In the genomic region with DNA sequence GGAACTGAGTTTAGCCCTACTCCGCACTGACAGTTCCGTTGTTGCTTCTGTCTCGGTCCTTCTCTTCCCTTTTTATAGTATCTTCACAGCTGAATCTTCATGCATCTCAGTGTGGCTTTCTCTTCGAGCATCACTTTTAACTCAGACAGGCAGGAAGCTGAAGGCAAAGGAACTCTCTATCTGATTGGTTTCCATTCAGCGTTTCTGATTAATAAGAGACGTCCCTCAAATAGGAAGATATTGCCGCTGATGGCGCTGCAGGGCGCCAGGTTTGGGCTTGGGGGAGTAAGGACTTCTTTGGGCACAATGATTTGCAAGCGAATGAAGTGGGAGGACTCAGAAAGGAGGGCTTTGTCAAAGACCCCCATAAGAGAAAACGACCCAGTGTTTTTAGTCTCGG, we compare ENCODE assay signal across 17 cellular contexts. TPM values are rescaled to one million over a fixed set of nuclear protein-coding genes. Genes with fewer than 3 reads are reported as not detected.
DNase-seq lines count a peak whose midpoint lies in the region; ATAC-seq and TF ChIP-seq lines count a peak whose summit lies in the region.
"Had no signal": no experiment of that assay in that cellular context is flagged by ENCODE, and none has a peak within 500 bp of the region (broad histone marks: within the 10 kb centered on the region; RNA-seq: fewer than 3 reads in every experiment).

TSS of gene CDH9 (minus strand) at position 111 of the 400 bp plus-strand sequence. CDS start 50,253 bp downstream, outside the sequence.

- ATAC-seq in WTC11 (peak; percentile 85), body of pancreas (no peak), gastroesophageal sphincter (no peak)
- no peak for ATAC-seq in naive thymus-derived CD8-positive, alpha-beta T cell
- ATAC-seq: activated CD8-positive, alpha-beta memory T cell treated with anti-CD3 and anti-CD28 coated beads, Interleukin-2, amount 10 ng/mL, durations not matched to agents 7 days and 5 days; left lung had no signal

- no peaks in the 10 kb centered on the region for H3K36me3 Mint-ChIP-seq in WTC11
- no peaks in the 10 kb centered on the region for H3K36me3 Mint-ChIP-seq in glutamatergic neuron (ENCODE audit: unreplicated experiment)
- no peaks in the 10 kb centered on the region for H3K36me3 Mint-ChIP-seq in naive thymus-derived CD8-positive, alpha-beta T cell
- H3K36me3 Mint-ChIP-seq: activated CD8-positive, alpha-beta memory T cell treated with anti-CD3 and anti-CD28 coated beads, Interleukin-2, amount 10 ng/mL, durations not matched to agents 7 days and 5 days had no signal

- H3K27me3 ChIP-seq in neuronal stem cell (ENCODE audit: control insufficient read depth in 3 of 3, insufficient read depth in 3 of 3, low read depth in 1 of 3, low read length in 3 of 3) = no peaks in the 10 kb centered on the region
- no peaks in the 10 kb centered on the region for H3K27me3 ChIP-seq in body of pancreas
- no peaks in the 10 kb centered on the region for H3K27me3 ChIP-seq in gastroesophageal sphincter
- H3K27me3 ChIP-seq: left lung, neutrophil had no signal

- DNase-seq in ELR (ENCODE audit: low read depth) (peak; percentile 11), WTC11 (ENCODE audit: low spot score) (peak; percentile 17), glutamatergic neuron (peak; percentile 14), neuronal stem cell (ENCODE audit: low spot score) (no peak), body of pancreas (no peak)
- no peak for DNase-seq in naive thymus-derived CD8-positive, alpha-beta T cell
- no peak for DNase-seq in stimulated activated naive CD4-positive, alpha-beta T cell (lab: John Stamatoyannopoulos, UW)
- DNase-seq: activated CD8-positive, alpha-beta memory T cell treated with anti-CD3 and anti-CD28 coated beads, Interleukin-2, amount 10 ng/mL, durations not matched to agents 7 days and 5 days; activated naive CD4-positive, alpha-beta T cell treated with anti-CD3 and anti-CD28 coated beads, Interleukin-2, amount 50 U/mL, for 16 hours; KBM-7; NCI-H187; NCI-H774; SHP77 treated with DMSO at 0.1 percent for 48 hours had no signal

- no peak within 1 kb of the TSS for H2BK15ac ChIP-seq in neuronal stem cell (ENCODE audit: low read length)

- H4K91ac ChIP-seq in neuronal stem cell (ENCODE audit: low read depth, low read length, poor library complexity) = no peak within 1 kb of the TSS

- no peak for TF ChIP-seq EP300 in gastroesophageal sphincter (IDR thresholded peaks at IDR 0.05)

- H3K27me3 Mint-ChIP-seq in WTC11 (ENCODE audit: low read depth) (no peaks in the 10 kb centered on the region), glutamatergic neuron (ENCODE audit: unreplicated experiment) (no peaks in the 10 kb centered on the region)
- H3K27me3 Mint-ChIP-seq in naive thymus-derived CD8-positive, alpha-beta T cell = no peaks in the 10 kb centered on the region
- H3K27me3 Mint-ChIP-seq: activated CD8-positive, alpha-beta memory T cell treated with anti-CD3 and anti-CD28 coated beads, Interleukin-2, amount 10 ng/mL, durations not matched to agents 7 days and 5 days had no signal

- no peaks in the 10 kb centered on the region for H3K9me3 ChIP-seq in neuronal stem cell (replicated peaks in 1 of 2; ENCODE audit: control insufficient read depth in 2 of 2, insufficient read depth in 1 of 2, low read depth in 1 of 2, low read length in 2 of 2)
- no peaks in the 10 kb centered on the region for H3K9me3 ChIP-seq in body of pancreas
- no peaks in the 10 kb centered on the region for H3K9me3 ChIP-seq in gastroesophageal sphincter
- H3K9me3 ChIP-seq: left lung, neutrophil had no signal

- H3K23ac ChIP-seq in neuronal stem cell (ENCODE audit: low read depth, low read length, poor library complexity) = no peak within 1 kb of the TSS

- CTCF ChIA-PET in WTC11 (lab: Charles Lee) = no interaction called here

- H3K4me1 Mint-ChIP-seq in WTC11 (peaks cover 50% of the 10 kb centered on the region), glutamatergic neuron (ENCODE audit: low read depth, unreplicated experiment) (peaks cover 16% of the 10 kb centered on the region)
- no peaks in the 10 kb centered on the region for H3K4me1 Mint-ChIP-seq in naive thymus-derived CD8-positive, alpha-beta T cell
- H3K4me1 Mint-ChIP-seq: activated CD8-positive, alpha-beta memory T cell treated with anti-CD3 and anti-CD28 coated beads, Interleukin-2, amount 10 ng/mL, durations not matched to agents 7 days and 5 days had no signal

- no peak within 1 kb of the TSS for H3K27ac ChIP-seq in neuronal stem cell (replicated peaks; ENCODE audit: low read length)
- H3K27ac ChIP-seq in body of pancreas = no peak within 1 kb of the TSS
- no peak within 1 kb of the TSS for H3K27ac ChIP-seq in gastroesophageal sphincter
- H3K27ac ChIP-seq: left lung, neutrophil had no signal

- H3K4ac ChIP-seq in neuronal stem cell (ENCODE audit: low read length) = no peak within 1 kb of the TSS

- H3K9ac ChIP-seq in neuronal stem cell (ENCODE audit: low read depth, low read length, poor library complexity) = no peak within 1 kb of the TSS

- no peak within 1 kb of the TSS for H2BK5ac ChIP-seq in neuronal stem cell (ENCODE audit: low read length)

- peak within 1 kb of the TSS; percentile 79 for H2AFZ ChIP-seq in neuronal stem cell (ENCODE audit: low read length)

- H3K4me3 ChIP-seq in neuronal stem cell (ENCODE audit: low read length in 2 of 2) = peak within 1 kb of the TSS in 1 of 2 donors; percentile 19
- H3K4me3 ChIP-seq in body of pancreas = no peak within 1 kb of the TSS
- no peak within 1 kb of the TSS for H3K4me3 ChIP-seq in gastroesophageal sphincter
- H3K4me3 ChIP-seq: left lung had no signal

- no CpG with 5 or more reads among the region's 12 CpGs for WGBS in neuronal stem cell (ENCODE audit: extremely low coverage in 2 of 2, insufficient read length in 2 of 2, insufficient replicate concordance in 1 of 2), 2 donors
- WGBS in body of pancreas, 2 donors = 10 to 11% methylated on average over 12 of the region's 12 CpGs
- WGBS in gastroesophageal sphincter (ENCODE audit: low coverage in 1 of 2), 2 donors = 7 to 13% methylated on average over 6 to 12 of the region's 12 CpGs

- H3K4me1 ChIP-seq in neuronal stem cell (ENCODE audit: control insufficient read depth in 2 of 2, insufficient read depth in 1 of 2, low read depth in 1 of 2, low read length in 2 of 2) (peaks cover 3 to 4% of the 10 kb centered on the region in 2 donors), body of pancreas (no peaks in the 10 kb centered on the region), gastroesophageal sphincter (no peaks in the 10 kb centered on the region)
- H3K4me1 ChIP-seq: left lung had no signal

- TF ChIP-seq POLR2A in body of pancreas (IDR thresholded peaks at IDR 0.05) (no peak), gastroesophageal sphincter (IDR thresholded peaks at IDR 0.05) (no peak)

- H3K79me1 ChIP-seq in neuronal stem cell (ENCODE audit: low read depth, low read length) = no peaks in the 10 kb centered on the region

- H3K27ac Mint-ChIP-seq in WTC11 = peak within 1 kb of the TSS; percentile 75
- no peak within 1 kb of the TSS for H3K27ac Mint-ChIP-seq in glutamatergic neuron (ENCODE audit: unreplicated experiment)
- H3K27ac Mint-ChIP-seq in naive thymus-derived CD8-positive, alpha-beta T cell = no peak within 1 kb of the TSS
- H3K27ac Mint-ChIP-seq: activated CD8-positive, alpha-beta memory T cell treated with anti-CD3 and anti-CD28 coated beads, Interleukin-2, amount 10 ng/mL, durations not matched to agents 7 days and 5 days had no signal

- H3K4me2 ChIP-seq in neuronal stem cell (ENCODE audit: insufficient read depth, low read length, poor library complexity, severe bottlenecking) = peak within 1 kb of the TSS; percentile 49

- no peak within 1 kb of the TSS for H3K18ac ChIP-seq in neuronal stem cell (ENCODE audit: low read length)

- H3K36me3 ChIP-seq in neuronal stem cell (replicated peaks in 1 of 2; ENCODE audit: control insufficient read depth in 2 of 2, insufficient read depth in 2 of 2, low read length in 2 of 2) (no peaks in the 10 kb centered on the region), body of pancreas (replicated peaks in 1 of 2; ENCODE audit: insufficient read depth in 1 of 2, low read depth in 2 of 2) (no peaks in the 10 kb centered on the region), gastroesophageal sphincter (no peaks in the 10 kb centered on the region)
- H3K36me3 ChIP-seq: left lung, neutrophil had no signal

- no peak within 1 kb of the TSS for H3K14ac ChIP-seq in neuronal stem cell (ENCODE audit: low read length)

- POLR2A ChIA-PET in WTC11 (lab: Charles Lee) = no interaction called here
- POLR2A ChIA-PET in naive thymus-derived CD8-positive, alpha-beta T cell (lab: Charles Lee) = no interaction called here

- no peak within 1 kb of the TSS for H4K8ac ChIP-seq in neuronal stem cell (ENCODE audit: low read depth, low read length)

- H2AK5ac ChIP-seq in neuronal stem cell (ENCODE audit: low read depth, low read length) = no peak within 1 kb of the TSS

- no peak within 1 kb of the TSS for H2BK12ac ChIP-seq in neuronal stem cell (ENCODE audit: low read length)

- intact Hi-C loops in body of pancreas (cut with DNase I) = no loop called here

- TF ChIP-seq CTCF in WTC11 (IDR thresholded peaks at IDR 0.05) = no peak
- TF ChIP-seq CTCF in glutamatergic neuron (IDR thresholded peaks at IDR 0.05; ENCODE audit: partially characterized antibody, unreplicated experiment) = no peak
- TF ChIP-seq CTCF in body of pancreas (IDR thresholded peaks at IDR 0.05) = no peak
- TF ChIP-seq CTCF in gastroesophageal sphincter (IDR thresholded peaks at IDR 0.05) = no peak

- no peak within 1 kb of the TSS for H2BK120ac ChIP-seq in neuronal stem cell (ENCODE audit: low read depth, low read length)

- H3K4me3 Mint-ChIP-seq in WTC11 = peak within 1 kb of the TSS; percentile 67
- peak within 1 kb of the TSS; percentile 77 for H3K4me3 Mint-ChIP-seq in glutamatergic neuron (ENCODE audit: unreplicated experiment)
- no peak within 1 kb of the TSS for H3K4me3 Mint-ChIP-seq in naive thymus-derived CD8-positive, alpha-beta T cell
- H3K4me3 Mint-ChIP-seq: activated CD8-positive, alpha-beta memory T cell treated with anti-CD3 and anti-CD28 coated beads, Interleukin-2, amount 10 ng/mL, durations not matched to agents 7 days and 5 days had no signal

- H3K9me3 Mint-ChIP-seq in WTC11 (peaks cover 6% of the 10 kb centered on the region), glutamatergic neuron (ENCODE audit: unreplicated experiment) (no peaks in the 10 kb centered on the region)
- H3K9me3 Mint-ChIP-seq in naive thymus-derived CD8-positive, alpha-beta T cell = peaks cover 1 to 33% (median 6%) of the 10 kb centered on the region in 9 donors

TF ChIP-seq in WTC11, 78 proteins besides CTCF, POLR2A, EP300 and RAD21:
- TF ChIP-seq MYBL2 (CRISPR knock-in tag; IDR thresholded peaks at IDR 0.05) (no peak), SP1 (CRISPR knock-in tag; conservative IDR thresholded peaks at IDR 0.05) (0 out of 2 replicates have a peak, but pooled peaks have one; percentile 18)

RNA-seq across cellular contexts. Expression of gene CDH9, which starts in this region (rescaled TPM):
- total RNA-seq in WTC11 (2021) (0.07 to 0.48 TPM (median 0.21 TPM) in 3 replicates), glutamatergic neuron (ENCODE audit: unreplicated experiment) (3.6 TPM), body of pancreas (not detected), gastroesophageal sphincter (not detected)
- not detected for polyA plus RNA-seq in neuronal stem cell (2013, experiment 1 of 2)
- polyA plus RNA-seq in neuronal stem cell (2013, experiment 2 of 2) = 0.01 TPM
- not detected for total RNA-seq in naive thymus-derived CD8-positive, alpha-beta T cell
- not detected for polyA plus RNA-seq in naive thymus-derived CD8-positive, alpha-beta T cell
- total RNA-seq: activated CD8-positive, alpha-beta memory T cell treated with anti-CD3 and anti-CD28 coated beads, Interleukin-2, amount 10 ng/mL, durations not matched to agents 7 days and 5 days; left lung had no signal
- polyA plus RNA-seq: urinary bladder had no signal

Comparison
In these comparisons a context has a peak if more than half of its experiments do, and no peak if none do; other contexts are left out.
1. Peak in DNase-seq and ATAC-seq in WTC11; RNA of the gene not detected or under 1 TPM.
2. DNase-seq: peak in ELR (single experiment) and glutamatergic neuron (single experiment); none in neuronal stem cell (single experiment), naive thymus-derived CD8-positive, alpha-beta T cell (0 of 10), body of pancreas (0 of 4) and stimulated activated naive CD4-positive, alpha-beta T cell (0 of 6).
3. H3K4me3 Mint-ChIP-seq: peak in WTC11 (single experiment) and glutamatergic neuron (single experiment); none in naive thymus-derived CD8-positive, alpha-beta T cell (0 of 10).